12 cellular contexts compared by ENCODE assay signal in genomic region chrX:139967300-139967699, GRCh38. TPM values are rescaled to one million over a fixed set of nuclear protein-coding genes. Genes with fewer than 3 reads are reported as not detected.
DNase-seq lines count a peak whose midpoint lies in the region; ATAC-seq, FAIRE-seq and TF ChIP-seq lines count a peak whose summit lies in the region.
"Had no signal": no experiment of that assay in that cellular context is flagged by ENCODE, and none has a peak within 500 bp of the region (broad histone marks: within the 10 kb centered on the region; RNA-seq: fewer than 3 reads in every experiment).

No MANE protein-coding gene starts in this region.

- H3K36me3 ChIP-seq in breast epithelium: no peaks in the 10 kb centered on the region
- H3K36me3 ChIP-seq in small intestine (ENCODE audit: control insufficient read depth in 2 of 2, insufficient read depth in 2 of 2, low read length in 2 of 2): no peaks in the 10 kb centered on the region

- DNase-seq in MCF 10A (ENCODE audit: unreplicated experiment) (peak; percentile 22), breast epithelium (ENCODE audit: low spot score in 2 of 2) (no peak), KBM-7 (peak; percentile 36), cardiac fibroblast (ENCODE audit: low read depth in 2 of 2) (peak; percentile 10 to 22), small intestine (peak; percentile 56), dedifferentiated amniotic fluid mesenchymal stem cell (ENCODE audit: extremely low spot score) (no peak), SHP77 treated with DMSO at 0.1 percent for 48 hours (lab: John Stamatoyannopoulos, UW) (no peak)
- no peak for DNase-seq in stimulated activated effector memory CD8-positive, alpha-beta T cell treated with anti-CD3 and anti-CD28 coated beads, Interleukin-12 subunit alpha, Interleukin-12 subunit beta, amount 100 ng/mL, for 72 hours (ENCODE audit: low spot score in 2 of 2)
- DNase-seq: activated B cell treated with CpG ODN at 0.5 μM for 24 hours; activated naive CD8-positive, alpha-beta T cell treated with anti-CD3 and anti-CD28 coated beads, Interleukin-2, amount 50 U/mL, for 24 hours had no signal

- no peak overlapping the region for H3K27ac Mint-ChIP-seq in MCF 10A (ENCODE audit: low read depth, unreplicated experiment)
- H3K27ac Mint-ChIP-seq in stimulated activated effector memory CD8-positive, alpha-beta T cell treated with anti-CD3 and anti-CD28 coated beads, Interleukin-12 subunit alpha, Interleukin-12 subunit beta, amount 100 ng/mL, for 72 hours: no peak overlapping the region
- H3K27ac Mint-ChIP-seq: activated B cell treated with CpG ODN at 0.5 μM for 24 hours; activated naive CD8-positive, alpha-beta T cell treated with anti-CD3 and anti-CD28 coated beads, Interleukin-2, amount 50 U/mL, for 24 hours; nephron had no signal

- WGBS in small intestine, 3 donors: 48 to 66% (median 61%) methylated on average over 4 of the region's 4 CpGs

- intact Hi-C loops in MCF 10A (cut with micrococcal nuclease): no loop called here
- intact Hi-C loops in breast epithelium (cut with DNase I; ENCODE audit: low total_unique reads): no loop called here

- H3K4me3 ChIP-seq in breast epithelium: no peak overlapping the region
- H3K4me3 ChIP-seq in cardiac fibroblast (replicated peaks in 1 of 2; ENCODE audit: low read depth in 2 of 2, low read length in 2 of 2): no peak overlapping the region
- H3K4me3 ChIP-seq in small intestine (ENCODE audit: low read depth in 1 of 2, low read length in 2 of 2): no peak overlapping the region

- no peak for TF ChIP-seq POLR2A in breast epithelium (IDR thresholded peaks at IDR 0.05)

- TF ChIP-seq CTCF in MCF 10A (IDR thresholded peaks at IDR 0.05; ENCODE audit: unreplicated experiment) (no peak), breast epithelium (IDR thresholded peaks at IDR 0.05) (no peak), cardiac fibroblast (IDR thresholded peaks at IDR 0.05; ENCODE audit: low read depth, low read length) (peak; percentile 32)

- H3K9me3 ChIP-seq in breast epithelium (peaks cover 0 to 6% of the 10 kb centered on the region in 2 donors), small intestine (ENCODE audit: control insufficient read depth, low read depth) (no peaks in the 10 kb centered on the region)

- BruUV-seq in MCF 10A (replicated peaks; lab: Mats Ljungman, UMichigan): no TSS peak

- H3K9me3 Mint-ChIP-seq in MCF 10A (ENCODE audit: unreplicated experiment): peaks cover 7% of the 10 kb centered on the region
- no peaks in the 10 kb centered on the region for H3K9me3 Mint-ChIP-seq in stimulated activated effector memory CD8-positive, alpha-beta T cell treated with anti-CD3 and anti-CD28 coated beads, Interleukin-12 subunit alpha, Interleukin-12 subunit beta, amount 100 ng/mL, for 72 hours
- H3K9me3 Mint-ChIP-seq: activated naive CD8-positive, alpha-beta T cell treated with anti-CD3 and anti-CD28 coated beads, Interleukin-2, amount 50 U/mL, for 24 hours had no signal

- H3K4me3 Mint-ChIP-seq in MCF 10A (ENCODE audit: unreplicated experiment): no peak overlapping the region
- H3K4me3 Mint-ChIP-seq in stimulated activated effector memory CD8-positive, alpha-beta T cell treated with anti-CD3 and anti-CD28 coated beads, Interleukin-12 subunit alpha, Interleukin-12 subunit beta, amount 100 ng/mL, for 72 hours: no peak overlapping the region
- H3K4me3 Mint-ChIP-seq: activated B cell treated with CpG ODN at 0.5 μM for 24 hours; activated naive CD8-positive, alpha-beta T cell treated with anti-CD3 and anti-CD28 coated beads, Interleukin-2, amount 50 U/mL, for 24 hours; nephron had no signal

- FAIRE-seq in small intestine (lab: Jason Lieb, UNC): no peak

- H3K36me3 Mint-ChIP-seq in MCF 10A (ENCODE audit: insufficient read depth, unreplicated experiment): no peaks in the 10 kb centered on the region
- no peaks in the 10 kb centered on the region for H3K36me3 Mint-ChIP-seq in stimulated activated effector memory CD8-positive, alpha-beta T cell treated with anti-CD3 and anti-CD28 coated beads, Interleukin-12 subunit alpha, Interleukin-12 subunit beta, amount 100 ng/mL, for 72 hours

- H3K27me3 Mint-ChIP-seq in MCF 10A (ENCODE audit: insufficient read depth, unreplicated experiment): no peaks in the 10 kb centered on the region

- ATAC-seq in stimulated activated effector memory CD8-positive, alpha-beta T cell treated with anti-CD3 and anti-CD28 coated beads, Interleukin-12 subunit alpha, Interleukin-12 subunit beta, amount 100 ng/mL, for 72 hours: no peak
- ATAC-seq: activated naive CD8-positive, alpha-beta T cell treated with anti-CD3 and anti-CD28 coated beads, Interleukin-2, amount 50 U/mL, for 24 hours had no signal

- H3K4me1 Mint-ChIP-seq in MCF 10A (ENCODE audit: insufficient read depth, unreplicated experiment): no peaks in the 10 kb centered on the region
- no peaks in the 10 kb centered on the region for H3K4me1 Mint-ChIP-seq in stimulated activated effector memory CD8-positive, alpha-beta T cell treated with anti-CD3 and anti-CD28 coated beads, Interleukin-12 subunit alpha, Interleukin-12 subunit beta, amount 100 ng/mL, for 72 hours
- H3K4me1 Mint-ChIP-seq: activated B cell treated with CpG ODN at 0.5 μM for 24 hours, nephron had no signal

- POLR2A ChIA-PET in MCF 10A (lab: Yijun Ruan, JAX): no interaction called here

- H3K4me1 ChIP-seq in breast epithelium (no peaks in the 10 kb centered on the region), small intestine (ENCODE audit: control insufficient read depth in 2 of 2, insufficient read depth in 1 of 2, low read depth in 1 of 2, low read length in 1 of 2) (no peaks in the 10 kb centered on the region)

- no peak overlapping the region for H3K27ac ChIP-seq in breast epithelium
- H3K27ac ChIP-seq in small intestine (ENCODE audit: low read depth in 1 of 2, low read length in 1 of 2): no peak overlapping the region

- CTCF ChIA-PET in MCF 10A (lab: Yijun Ruan, JAX): interaction anchor here (0.6 to 1.0 kb wide), 2 partner anchors 25 to 1210 kb away, joined by 4 read pairs; no protein-coding TSS in a partner anchor

- in situ Hi-C loops in KBM-7 (cut with MboI; ENCODE audit: low pct_unique_long_range_greater_than_20kb, low sequenced_read_pairs): no loop called here

- H3K27me3 ChIP-seq in breast epithelium (peaks cover 0 to 29% of the 10 kb centered on the region in 2 donors), small intestine (ENCODE audit: control insufficient read depth in 2 of 2, insufficient read depth in 2 of 2, low read length in 2 of 2) (peaks cover 0 to 3% of the 10 kb centered on the region in 2 donors)

RNA-seq across cellular contexts. Expression of gene CXorf66, which starts 2.0 kb away (rescaled TPM):
- not detected in 2 replicates for total RNA-seq in MCF 10A (2022)
- not detected for total RNA-seq in breast epithelium
- not detected for polyA plus RNA-seq in small intestine
- total RNA-seq: activated B cell treated with CpG ODN at 0.5 μM for 24 hours, glomerular endothelial cell had no signal

RNA-seq across cellular contexts. Expression of gene ATP11C, which starts 34.4 kb away (rescaled TPM):
- 19.0 and 19.5 TPM in 2 replicates for total RNA-seq in MCF 10A (2022)
- total RNA-seq in breast epithelium: 10 to 100 TPM; 32.5 to 42.4 (median 34.1) TPM
- polyA plus RNA-seq in small intestine: 1 to 10 TPM; 3.8 to 7.2 (median 5.9) TPM

Comparison
In these comparisons a context has a peak if more than half of its experiments do, and no peak if none do; other contexts are left out.
1. DNase-seq: peak in MCF 10A (single experiment), KBM-7 (single experiment), cardiac fibroblast (2 of 2) and small intestine (single experiment); none in breast epithelium (0 of 2), stimulated activated effector memory CD8-positive, alpha-beta T cell treated with anti-CD3 and anti-CD28 coated beads, Interleukin-12 subunit alpha, Interleukin-12 subunit beta, amount 100 ng/mL, for 72 hours (0 of 2), dedifferentiated amniotic fluid mesenchymal stem cell (single experiment) and SHP77 treated with DMSO at 0.1 percent for 48 hours (single experiment).